Comparison of ENCODE assay signal across 8 cellular contexts in genomic region chr16:649646-650045, GRCh38. TPM values are rescaled to one million over a fixed set of nuclear protein-coding genes. Genes with fewer than 3 reads are reported as not detected.
DNase-seq lines count a peak whose midpoint lies in the region; ATAC-seq and TF ChIP-seq lines count a peak whose summit lies in the region.

No MANE protein-coding gene starts in this region.

- 19% methylated on average over 14 of the region's 42 CpGs for WGBS in smooth muscle cell (ENCODE audit: low lambda C conversion rate)

- H2AFZ ChIP-seq in smooth muscle cell (ENCODE audit: low read depth): peak overlapping the region; percentile 59

- H3K9ac ChIP-seq in smooth muscle cell (ENCODE audit: low read depth): peak overlapping the region; percentile 87

- H3K27me3 ChIP-seq in left ventricle myocardium inferior (ENCODE audit: low read depth): no peaks in the 10 kb centered on the region
- H3K27me3 ChIP-seq in smooth muscle cell (ENCODE audit: low read depth): no peaks in the 10 kb centered on the region

- peak overlapping the region; percentile 100 for H3K4me2 ChIP-seq in smooth muscle cell

- H3K36me3 ChIP-seq in left ventricle myocardium inferior: no peaks in the 10 kb centered on the region
- no peaks in the 10 kb centered on the region for H3K36me3 ChIP-seq in smooth muscle cell (ENCODE audit: low read depth)

- peaks cover 6% of the 10 kb centered on the region for H3F3A ChIP-seq in smooth muscle cell (ENCODE audit: low read depth)

- ATAC-seq in GM18502 (IDR thresholded peaks at IDR 0.05; ENCODE audit: poor library complexity, unreplicated experiment) (peak; percentile 20), HG02938 (IDR thresholded peaks at IDR 0.05; ENCODE audit: unreplicated experiment) (peak; percentile 7)

- peaks cover 4% of the 10 kb centered on the region for H3K79me2 ChIP-seq in smooth muscle cell (ENCODE audit: low read depth)

- H3K27ac ChIP-seq in left ventricle myocardium inferior (replicated peaks): peak overlapping the region; percentile 97
- H3K27ac ChIP-seq in smooth muscle cell (ENCODE audit: low read depth): peak overlapping the region; percentile 82

- H3K4me3 ChIP-seq in WI38 (ENCODE audit: low read depth, low read length) (peak overlapping the region; percentile 65), left ventricle myocardium inferior (peak overlapping the region; percentile 87), smooth muscle cell (peak overlapping the region; percentile 88)

- TF ChIP-seq CTCF in WI38 (IDR thresholded peaks at IDR 0.05; ENCODE audit: low read depth, low read length) (no peak), left ventricle myocardium inferior (IDR thresholded peaks at IDR 0.05; ENCODE audit: borderline replicate concordance) (no peak), smooth muscle cell (IDR thresholded peaks at IDR 0.05; ENCODE audit: borderline replicate concordance, insufficient read depth, poor library complexity, severe bottlenecking) (no peak)

- intact Hi-C loops in left ventricle myocardium inferior (cut with micrococcal nuclease): no loop called here

- H3K4me1 ChIP-seq in left ventricle myocardium inferior (peaks cover 57% of the 10 kb centered on the region), smooth muscle cell (ENCODE audit: low read depth) (peaks cover 14% of the 10 kb centered on the region)

- DNase-seq in left ventricle myocardium inferior: no peak
- no peak for DNase-seq in smooth muscle cell (lab: John Stamatoyannopoulos, UW; ENCODE audit: unreplicated experiment)
- no peak for DNase-seq in stimulated activated CD4-positive, alpha-beta T cell treated with anti-CD3 and anti-CD28 coated beads, Interleukin-12 subunit alpha, Interleukin-12 subunit beta, amount 100 ng/mL, for 4 hours
- no peak for DNase-seq in DMS153 (lab: John Stamatoyannopoulos, UW)
- no peak for DNase-seq in GM19240 (ENCODE audit: insufficient read length, low spot score)

- no peaks in the 10 kb centered on the region for H3K9me3 ChIP-seq in left ventricle myocardium inferior (replicated peaks)
- no peaks in the 10 kb centered on the region for H3K9me3 ChIP-seq in smooth muscle cell (replicated peaks; ENCODE audit: low read depth)

- no peaks in the 10 kb centered on the region for H4K20me1 ChIP-seq in smooth muscle cell (ENCODE audit: low read depth)

RNA-seq across cellular contexts. Expression of gene WDR90, which starts 0.5 kb away (rescaled TPM):
- total RNA-seq in left ventricle myocardium inferior (9.2 TPM), smooth muscle cell (6.8 and 8.4 TPM in 2 replicates)
- polyA plus RNA-seq in smooth muscle cell: 10.4 and 24.6 TPM in 2 replicates

RNA-seq across cellular contexts. Expression of gene MCRIP2, which starts 8.0 kb away (rescaled TPM):
- 181 TPM for total RNA-seq in left ventricle myocardium inferior
- total RNA-seq in smooth muscle cell: 7.7 and 11.9 TPM in 2 replicates
- 34.7 and 45.8 TPM in 2 replicates for polyA plus RNA-seq in smooth muscle cell

RNA-seq across cellular contexts. Expression of gene METTL26, which starts 13.5 kb away (rescaled TPM):
- total RNA-seq in left ventricle myocardium inferior: 49.2 TPM
- 134 and 158 TPM in 2 replicates for total RNA-seq in smooth muscle cell
- 227 and 238 TPM in 2 replicates for polyA plus RNA-seq in smooth muscle cell

RNA-seq across cellular contexts. Expression of gene RHOT2, which starts 18.3 kb away (rescaled TPM):
- total RNA-seq in left ventricle myocardium inferior (90.3 TPM), smooth muscle cell (41.4 and 44.5 TPM in 2 replicates)
- polyA plus RNA-seq in smooth muscle cell: 148 and 152 TPM in 2 replicates

RNA-seq across cellular contexts. Expression of gene WFIKKN1, which starts 18.9 kb away (rescaled TPM):
- total RNA-seq in left ventricle myocardium inferior (0.14 TPM), smooth muscle cell (1.5 TPM in 1 of 2 replicates, not detected in the other)
- polyA plus RNA-seq in smooth muscle cell: 0.77 and 0.83 TPM in 2 replicates

Comparison
In these comparisons a context has a peak if more than half of its experiments do, and no peak if none do; other contexts are left out.
1. RNA of gene MCRIP2, which starts 8.0 kb away (total RNA-seq): 181 TPM in left ventricle myocardium inferior (single experiment); 7.7 to 11.9 TPM in smooth muscle cell; every median in the first group is over 10 times any median in the second.
2. Peak in every context shown above with its lines, with median percentiles within 50 percentile points of each other: H3K4me3 ChIP-seq.